ENCODE assay signal across 20 cellular contexts in the genomic region with DNA sequence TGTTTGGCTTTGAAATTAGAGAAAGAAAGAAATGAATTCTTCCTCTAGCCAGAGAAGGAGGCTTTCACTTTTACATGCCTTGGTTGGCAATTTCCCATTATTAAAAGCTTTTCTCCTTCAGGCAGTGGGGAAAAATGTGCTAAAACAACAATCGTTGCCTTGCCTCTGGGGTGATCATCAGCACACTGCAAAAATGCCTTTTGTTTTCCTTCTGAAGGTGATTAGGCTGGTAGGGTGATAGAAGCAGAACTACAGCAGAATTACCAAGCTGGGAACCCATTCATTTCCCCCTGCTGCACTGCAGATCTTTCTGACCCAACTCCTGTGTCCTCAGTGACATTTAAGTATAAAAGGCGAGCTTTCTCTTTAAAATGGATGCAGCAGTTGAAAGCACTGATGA. TPM values are rescaled to one million over a fixed set of nuclear protein-coding genes. Genes with fewer than 3 reads are reported as not detected.
DNase-seq lines count a peak whose midpoint lies in the region; ATAC-seq and TF ChIP-seq lines count a peak whose summit lies in the region.
"Had no signal": no experiment of that assay in that cellular context is flagged by ENCODE, and none has a peak within 500 bp of the region (broad histone marks: within the 10 kb centered on the region; RNA-seq: fewer than 3 reads in every experiment).

No MANE protein-coding gene starts in this region.

- H3K27me3 ChIP-seq in mammary epithelial cell (ENCODE audit: insufficient read depth, low read length) (no peaks in the 10 kb centered on the region), breast epithelium (no peaks in the 10 kb centered on the region), neural progenitor cell (no peaks in the 10 kb centered on the region), adrenal gland (no peaks in the 10 kb centered on the region), lower lobe of right lung (ENCODE audit: low read depth) (no peaks in the 10 kb centered on the region)
- H3K27me3 ChIP-seq: cardiac muscle cell, tibial artery had no signal

- H3K27ac ChIP-seq in mammary epithelial cell (ENCODE audit: insufficient read depth, low read depth, low read length) (no peak overlapping the region), breast epithelium (no peak overlapping the region), neural progenitor cell (no peak overlapping the region), adrenal gland (no peak overlapping the region), lower lobe of right lung (no peak overlapping the region)
- H3K27ac ChIP-seq: cardiac muscle cell, psoas muscle, tibial artery had no signal

- H3K27ac Mint-ChIP-seq in neural progenitor cell = no peak overlapping the region
- H3K27ac Mint-ChIP-seq in activated T-cell treated with anti-CD3 and anti-CD28 coated beads, Interleukin-2, amount 50 U/mL, for 72 hours = no peak overlapping the region
- no peak overlapping the region for H3K27ac Mint-ChIP-seq in activated T-helper 1 cell treated with anti-CD3 and anti-CD28 coated beads, Interleukin-12 subunit alpha, Interleukin-12 subunit beta, Interleukin-2, Interleukin-4 antibody, amounts not matched to agents 30 ng/mL and 10 ng/mL and 1 ng/mL, durations not matched to agents 14 hours and 24 hours and 36 hours
- H3K27ac Mint-ChIP-seq: activated naive CD8-positive, alpha-beta T cell treated with anti-CD3 and anti-CD28 coated beads for 36 hours; IgD-negative memory B cell; naive thymus-derived CD4-positive, alpha-beta T cell; T-helper 1 cell treated with Interleukin-12 subunit alpha and Interleukin-12 subunit beta and Interleukin-4 antibody, amounts not matched to agents 30 μg/mL and 1 μg/mL, for 36 hours had no signal

- H3K4me3 Mint-ChIP-seq in neural progenitor cell = no peak overlapping the region
- H3K4me3 Mint-ChIP-seq in activated T-cell treated with anti-CD3 and anti-CD28 coated beads, Interleukin-2, amount 50 U/mL, for 72 hours = no peak overlapping the region
- H3K4me3 Mint-ChIP-seq in activated T-helper 1 cell treated with anti-CD3 and anti-CD28 coated beads, Interleukin-12 subunit alpha, Interleukin-12 subunit beta, Interleukin-2, Interleukin-4 antibody, amounts not matched to agents 30 ng/mL and 10 ng/mL and 1 ng/mL, durations not matched to agents 14 hours and 24 hours and 36 hours = no peak overlapping the region
- H3K4me3 Mint-ChIP-seq: activated naive CD8-positive, alpha-beta T cell treated with anti-CD3 and anti-CD28 coated beads for 36 hours; IgD-negative memory B cell; naive thymus-derived CD4-positive, alpha-beta T cell; T-helper 1 cell treated with Interleukin-12 subunit alpha and Interleukin-12 subunit beta and Interleukin-4 antibody, amounts not matched to agents 30 μg/mL and 1 μg/mL, for 36 hours had no signal

- H3K9ac ChIP-seq in mammary epithelial cell (ENCODE audit: insufficient read depth, low read length) (no peak overlapping the region), neural progenitor cell (no peak overlapping the region)

- no peak overlapping the region for H3K4me3 ChIP-seq in mammary epithelial cell (replicated peaks in 1 of 3; ENCODE audit: insufficient read depth in 1 of 3, low read depth in 2 of 3, low read length in 3 of 3)
- no peak overlapping the region for H3K4me3 ChIP-seq in breast epithelium
- H3K4me3 ChIP-seq in neural progenitor cell = no peak overlapping the region
- no peak overlapping the region for H3K4me3 ChIP-seq in adrenal gland
- H3K4me3 ChIP-seq in lower lobe of right lung = no peak overlapping the region
- H3K4me3 ChIP-seq: cardiac muscle cell, psoas muscle, tibial artery had no signal

- in situ Hi-C loops in mammary epithelial cell (cut with MboI; ENCODE audit: low sequenced_read_pairs in 2 of 2) = no loop called here

- H3F3A ChIP-seq in neural progenitor cell (ENCODE audit: low read depth) = no peaks in the 10 kb centered on the region

- peaks cover 2% of the 10 kb centered on the region for H3K27me3 Mint-ChIP-seq in neural progenitor cell (ENCODE audit: insufficient read depth, low read depth)
- no peaks in the 10 kb centered on the region for H3K27me3 Mint-ChIP-seq in activated T-cell treated with anti-CD3 and anti-CD28 coated beads, Interleukin-2, amount 50 U/mL, for 72 hours (ENCODE audit: low read depth)
- no peaks in the 10 kb centered on the region for H3K27me3 Mint-ChIP-seq in activated T-helper 1 cell treated with anti-CD3 and anti-CD28 coated beads, Interleukin-12 subunit alpha, Interleukin-12 subunit beta, Interleukin-2, Interleukin-4 antibody, amounts not matched to agents 30 ng/mL and 10 ng/mL and 1 ng/mL, durations not matched to agents 14 hours and 24 hours and 36 hours (ENCODE audit: insufficient read depth)
- H3K27me3 Mint-ChIP-seq: IgD-negative memory B cell; naive thymus-derived CD4-positive, alpha-beta T cell had no signal

- no peaks in the 10 kb centered on the region for H3K79me2 ChIP-seq in mammary epithelial cell (ENCODE audit: insufficient read depth, low read length)
- no peaks in the 10 kb centered on the region for H3K79me2 ChIP-seq in neural progenitor cell (ENCODE audit: low read depth)

- intact Hi-C loops in mammary epithelial cell (cut with micrococcal nuclease) (no loop called here), breast epithelium (cut with DNase I; ENCODE audit: low total_unique reads) (no loop called here), adrenal gland (cut with DNase I) (no loop called here), lower lobe of right lung (cut with DNase I) (no loop called here)
- intact Hi-C loops in activated T-helper 1 cell treated with anti-CD3 and anti-CD28 coated beads, Interleukin-12 subunit alpha, Interleukin-12 subunit beta, Interleukin-2, Interleukin-4 antibody, amounts not matched to agents 30 ng/mL and 10 ng/mL and 1 ng/mL, durations not matched to agents 14 hours and 24 hours and 36 hours (cut with micrococcal nuclease) = no loop called here

- H3K4me1 Mint-ChIP-seq in neural progenitor cell = peaks cover 14% of the 10 kb centered on the region
- no peaks in the 10 kb centered on the region for H3K4me1 Mint-ChIP-seq in activated T-cell treated with anti-CD3 and anti-CD28 coated beads, Interleukin-2, amount 50 U/mL, for 72 hours (ENCODE audit: low read depth)
- H3K4me1 Mint-ChIP-seq in activated T-helper 1 cell treated with anti-CD3 and anti-CD28 coated beads, Interleukin-12 subunit alpha, Interleukin-12 subunit beta, Interleukin-2, Interleukin-4 antibody, amounts not matched to agents 30 ng/mL and 10 ng/mL and 1 ng/mL, durations not matched to agents 14 hours and 24 hours and 36 hours (ENCODE audit: low read depth) = no peaks in the 10 kb centered on the region
- H3K4me1 Mint-ChIP-seq: activated naive CD8-positive, alpha-beta T cell treated with anti-CD3 and anti-CD28 coated beads for 36 hours had no signal

- CTCF ChIA-PET in mammary epithelial cell (lab: Charles Lee; ENCODE audit: low non-redundant PET) = no interaction called here

- peaks cover 2% of the 10 kb centered on the region for H3K9me3 Mint-ChIP-seq in neural progenitor cell
- H3K9me3 Mint-ChIP-seq in activated T-cell treated with anti-CD3 and anti-CD28 coated beads, Interleukin-2, amount 50 U/mL, for 72 hours = no peaks in the 10 kb centered on the region
- no peaks in the 10 kb centered on the region for H3K9me3 Mint-ChIP-seq in activated T-helper 1 cell treated with anti-CD3 and anti-CD28 coated beads, Interleukin-12 subunit alpha, Interleukin-12 subunit beta, Interleukin-2, Interleukin-4 antibody, amounts not matched to agents 30 ng/mL and 10 ng/mL and 1 ng/mL, durations not matched to agents 14 hours and 24 hours and 36 hours
- H3K9me3 Mint-ChIP-seq: activated naive CD8-positive, alpha-beta T cell treated with anti-CD3 and anti-CD28 coated beads for 36 hours; IgD-negative memory B cell; naive thymus-derived CD4-positive, alpha-beta T cell; T-helper 1 cell treated with Interleukin-12 subunit alpha and Interleukin-12 subunit beta and Interleukin-4 antibody, amounts not matched to agents 30 μg/mL and 1 μg/mL, for 36 hours had no signal

- no peak for ATAC-seq in activated T-cell treated with anti-CD3 and anti-CD28 coated beads, Interleukin-2, amount 50 U/mL, for 72 hours (replicated peaks in 1 of 2)
- no peak for ATAC-seq in lower lobe of right lung
- ATAC-seq: naive thymus-derived CD4-positive, alpha-beta T cell; psoas muscle had no signal

- no TSS peak for BruUV-seq in mammary epithelial cell (replicated peaks; lab: Mats Ljungman, UMichigan)

- H3K36me3 Mint-ChIP-seq in neural progenitor cell = no peaks in the 10 kb centered on the region
- no peaks in the 10 kb centered on the region for H3K36me3 Mint-ChIP-seq in activated T-cell treated with anti-CD3 and anti-CD28 coated beads, Interleukin-2, amount 50 U/mL, for 72 hours (ENCODE audit: insufficient read depth in 2 of 2)
- H3K36me3 Mint-ChIP-seq in activated T-helper 1 cell treated with anti-CD3 and anti-CD28 coated beads, Interleukin-12 subunit alpha, Interleukin-12 subunit beta, Interleukin-2, Interleukin-4 antibody, amounts not matched to agents 30 ng/mL and 10 ng/mL and 1 ng/mL, durations not matched to agents 14 hours and 24 hours and 36 hours (ENCODE audit: low read depth) = no peaks in the 10 kb centered on the region
- H3K36me3 Mint-ChIP-seq: activated naive CD8-positive, alpha-beta T cell treated with anti-CD3 and anti-CD28 coated beads for 36 hours had no signal

- no peaks in the 10 kb centered on the region for H4K20me1 ChIP-seq in mammary epithelial cell (ENCODE audit: insufficient read depth, low read length)
- no peaks in the 10 kb centered on the region for H4K20me1 ChIP-seq in neural progenitor cell (ENCODE audit: low read depth)

- dilution Hi-C loops in mammary epithelial cell (cut with HindIII; ENCODE audit: low sequenced_read_pairs) = no loop called here

- no peak for DNase-seq in mammary epithelial cell
- no peak for DNase-seq in breast epithelium (ENCODE audit: low spot score in 2 of 2)
- peak; percentile 28 for DNase-seq in dedifferentiated amniotic fluid mesenchymal stem cell (ENCODE audit: extremely low spot score)
- peak; percentile 33 for DNase-seq in neural progenitor cell (ENCODE audit: low spot score)
- no peak for DNase-seq in activated T-cell treated with anti-CD3 and anti-CD28 coated beads, Interleukin-2, amount 50 U/mL, for 72 hours
- DNase-seq in adrenal gland = no peak
- no peak for DNase-seq in lower lobe of right lung
- DNase-seq in activated T-helper 1 cell treated with anti-CD3 and anti-CD28 coated beads, Interleukin-12 subunit alpha, Interleukin-12 subunit beta, Interleukin-2, Interleukin-4 antibody, amounts not matched to agents 30 ng/mL and 10 ng/mL and 1 ng/mL, durations not matched to agents 14 hours and 24 hours and 36 hours (ENCODE audit: low spot score) = no peak
- DNase-seq: 8988T; activated naive CD8-positive, alpha-beta T cell treated with anti-CD3 and anti-CD28 coated beads for 36 hours; activated T-cell treated with anti-CD3 and anti-CD28 coated beads, Interleukin-2, amount 50 U/mL, for 48 hours; effector memory CD4-positive, alpha-beta T cell; naive thymus-derived CD4-positive, alpha-beta T cell; NCI-H2029 treated with DMSO at 0.1 percent for 48 hours; psoas muscle; stimulated activated CD4-positive, alpha-beta T cell treated with anti-CD3 and anti-CD28 coated beads, Interleukin-12 subunit alpha, Interleukin-12 subunit beta, amount 100 ng/mL, for 4 hours; tibial artery had no signal

- no peaks in the 10 kb centered on the region for H3K9me3 ChIP-seq in mammary epithelial cell (replicated peaks; ENCODE audit: insufficient read depth, low read length)
- H3K9me3 ChIP-seq in breast epithelium = no peaks in the 10 kb centered on the region
- no peaks in the 10 kb centered on the region for H3K9me3 ChIP-seq in neural progenitor cell (ENCODE audit: low read depth)
- H3K9me3 ChIP-seq in adrenal gland (replicated peaks in 1 of 3) = no peaks in the 10 kb centered on the region
- H3K9me3 ChIP-seq in lower lobe of right lung = no peaks in the 10 kb centered on the region
- H3K9me3 ChIP-seq: psoas muscle, tibial artery had no signal

- no peak overlapping the region for H2AFZ ChIP-seq in mammary epithelial cell (ENCODE audit: low read depth, low read length)
- peak overlapping the region; percentile 11 for H2AFZ ChIP-seq in neural progenitor cell (replicated peaks)

- TF ChIP-seq CTCF in mammary epithelial cell (conservative IDR thresholded peaks at IDR 0.05 in 1 of 2, IDR thresholded peaks at IDR 0.05 in 1 of 2; ENCODE audit: extremely low read depth in 1 of 2, insufficient read depth in 1 of 2, low read depth in 1 of 2, low read length in 2 of 2) (no peak), breast epithelium (IDR thresholded peaks at IDR 0.05) (no peak), neural progenitor cell (IDR thresholded peaks at IDR 0.05) (no peak), adrenal gland (IDR thresholded peaks at IDR 0.05) (no peak), lower lobe of right lung (IDR thresholded peaks at IDR 0.05) (no peak)

- H3K4me2 ChIP-seq in mammary epithelial cell (ENCODE audit: insufficient read depth, low read depth, low read length) (peak overlapping the region; percentile 19), neural progenitor cell (peak overlapping the region; percentile 50)

- TF ChIP-seq POLR2A in breast epithelium (IDR thresholded peaks at IDR 0.05) (no peak), adrenal gland (IDR thresholded peaks at IDR 0.05) (no peak)

- H3K36me3 ChIP-seq in mammary epithelial cell (ENCODE audit: insufficient read depth, low read length) (no peaks in the 10 kb centered on the region), breast epithelium (no peaks in the 10 kb centered on the region), neural progenitor cell (no peaks in the 10 kb centered on the region), adrenal gland (replicated peaks in 1 of 2) (no peaks in the 10 kb centered on the region), lower lobe of right lung (no peaks in the 10 kb centered on the region)
- H3K36me3 ChIP-seq: cardiac muscle cell, tibial artery had no signal

- WGBS in mammary epithelial cell (ENCODE audit: low coverage, missing lambda C conversion rate) = 20% methylated on average over 2 of the region's 2 CpGs
- WGBS in adrenal gland, 4 donors = 62 to 65% (median 63%) methylated on average over 2 of the region's 2 CpGs

- no peaks in the 10 kb centered on the region for H3K4me1 ChIP-seq in mammary epithelial cell (ENCODE audit: insufficient read depth, low read length)
- no peaks in the 10 kb centered on the region for H3K4me1 ChIP-seq in breast epithelium
- H3K4me1 ChIP-seq in neural progenitor cell = peaks cover 23% of the 10 kb centered on the region
- H3K4me1 ChIP-seq in adrenal gland (replicated peaks in 1 of 2) = no peaks in the 10 kb centered on the region
- no peaks in the 10 kb centered on the region for H3K4me1 ChIP-seq in lower lobe of right lung
- H3K4me1 ChIP-seq: psoas muscle, tibial artery had no signal

RNA-seq across cellular contexts. Expression of a gene that starts 22.2 kb away (rescaled TPM):
- total RNA-seq in mammary epithelial cell (10 to 100 TPM; 12.9 to 23.7 TPM), breast epithelium (10 to 100 TPM; 10.2 to 93.2 (median 57.4) TPM), neural progenitor cell (ENCODE audit: low replicate concordance) (42.6 and 54.1 TPM in 2 replicates), adrenal gland (10 to 100 TPM in 7 of 8 donors, 1 to 10 TPM in 1; 9.3 to 28.9 (median 18.4) TPM), lower lobe of right lung (75.9 TPM)
- polyA plus RNA-seq in mammary epithelial cell (5.0 TPM), adrenal gland (10 to 100 TPM in 1 of 3 donors, 1 to 10 TPM in 2; 2.6 to 12.2 (median 6.2) TPM)
- polyA minus RNA-seq in mammary epithelial cell = 9.9 TPM
- total RNA-seq in activated T-cell treated with anti-CD3 and anti-CD28 coated beads, Interleukin-2, amount 50 U/mL, for 72 hours = 10 to 100 TPM; 33.3 to 51.4 TPM
- total RNA-seq in activated T-helper 1 cell treated with anti-CD3 and anti-CD28 coated beads, Interleukin-12 subunit alpha, Interleukin-12 subunit beta, Interleukin-2, Interleukin-4 antibody, amounts not matched to agents 30 ng/mL and 10 ng/mL and 1 ng/mL, durations not matched to agents 14 hours and 24 hours and 36 hours = 26.8 and 27.9 TPM in 2 replicates

Comparison
In these comparisons a context has a peak if more than half of its experiments do, and no peak if none do; other contexts are left out.
1. DNase-seq: peak in dedifferentiated amniotic fluid mesenchymal stem cell (single experiment) and neural progenitor cell (single experiment); none in mammary epithelial cell (single experiment), breast epithelium (0 of 2), activated T-cell treated with anti-CD3 and anti-CD28 coated beads, Interleukin-2, amount 50 U/mL, for 72 hours (0 of 2), adrenal gland (0 of 7), lower lobe of right lung (single experiment) and activated T-helper 1 cell treated with anti-CD3 and anti-CD28 coated beads, Interleukin-12 subunit alpha, Interleukin-12 subunit beta, Interleukin-2, Interleukin-4 antibody, amounts not matched to agents 30 ng/mL and 10 ng/mL and 1 ng/mL, durations not matched to agents 14 hours and 24 hours and 36 hours (single experiment).